24 cellular contexts compared by ENCODE assay signal in genomic region chr1:66890621-66891020, GRCh38. TPM values are rescaled to one million over a fixed set of nuclear protein-coding genes. Genes with fewer than 3 reads are reported as not detected.
DNase-seq lines count a peak whose midpoint lies in the region; ATAC-seq and TF ChIP-seq lines count a peak whose summit lies in the region.
"Had no signal": no experiment of that assay in that cellular context is flagged by ENCODE, and none has a peak within 500 bp of the region (broad histone marks: within the 10 kb centered on the region; RNA-seq: fewer than 3 reads in every experiment).

No MANE protein-coding gene starts in this region.

- H3K27me3 ChIP-seq in DOHH2 (ENCODE audit: control insufficient read depth, low read length): no peaks in the 10 kb centered on the region
- H3K27me3 ChIP-seq: BLaER1 treated with 17β-estradiol and CSF1 and Interleukin-3, amounts not matched to agents 10 nM and 100 nM had no signal

- no peak for ATAC-seq in HG03457 (IDR thresholded peaks at IDR 0.05; ENCODE audit: unreplicated experiment)
- ATAC-seq: Panc1 had no signal

- no peaks in the 10 kb centered on the region for H3K36me3 ChIP-seq in DOHH2 (ENCODE audit: control insufficient read depth, low read length)
- H3K36me3 ChIP-seq: BLaER1 treated with 17β-estradiol and CSF1 and Interleukin-3, amounts not matched to agents 10 nM and 100 nM had no signal

- no peak overlapping the region for H3K27ac ChIP-seq in DOHH2 (ENCODE audit: low read depth, low read length)
- H3K27ac ChIP-seq: BLaER1 treated with 17β-estradiol and CSF1 and Interleukin-3, amounts not matched to agents 10 nM and 100 nM; RWPE1 had no signal

- DNase-seq in AG10803 (ENCODE audit: low read depth) (peak; percentile 1), SKM-1 (lab: John Stamatoyannopoulos, UW; ENCODE audit: unreplicated experiment) (peak; percentile 74), fibroblast of gingiva (ENCODE audit: low read depth) (peak; percentile 4), amygdala (lab: John Stamatoyannopoulos, UW) (no peak), G401 (ENCODE audit: low spot score) (no peak)
- DNase-seq in activated CD4-positive, CD25-positive, alpha-beta regulatory T cell treated with anti-CD3 and anti-CD28 coated beads, Interleukin-2, amount 50 U/mL, for 72 hours: no peak
- DNase-seq: AML-193; CD8-positive, alpha-beta memory T cell; DMS 273 treated with DMSO at 0.1 percent for 48 hours; DND-41; H7; IMR-90; NCI-H1048; NCI-H1417; NCI-H1694; NCI-H2029 treated with DMSO at 0.1 percent for 48 hours; NCI-H446 treated with DMSO at 0.1 percent for 48 hours; NCI-H526; SHP77 had no signal

- H3K9me2 ChIP-seq in DOHH2 (replicated peaks; ENCODE audit: control insufficient read depth, low read length): no peaks in the 10 kb centered on the region

- in situ Hi-C loops in G401 (cut with HindIII; ENCODE audit: low sequenced_read_pairs): no loop called here

- H3K79me2 ChIP-seq in DOHH2 (ENCODE audit: control insufficient read depth, low read length): no peaks in the 10 kb centered on the region

- no peaks in the 10 kb centered on the region; the same call in 1 of the 2 replicates for H3K9me3 ChIP-seq in DOHH2 (ENCODE audit: control insufficient read depth, insufficient read depth, low read length)

- peaks cover 7% of the 10 kb centered on the region for H3K4me1 ChIP-seq in DOHH2 (ENCODE audit: control insufficient read depth, low read length)
- H3K4me1 ChIP-seq: BLaER1 treated with 17β-estradiol and CSF1 and Interleukin-3, amounts not matched to agents 10 nM and 100 nM had no signal

- H4K20me1 ChIP-seq in DOHH2 (ENCODE audit: control insufficient read depth, insufficient read depth, low read depth, low read length): no peaks in the 10 kb centered on the region
- H4K20me1 ChIP-seq: BLaER1 treated with 17β-estradiol and CSF1 and Interleukin-3, amounts not matched to agents 10 nM and 100 nM had no signal

- peak overlapping the region; percentile 20; the same call in 1 of the 2 replicates for H3K4me2 ChIP-seq in DOHH2 (ENCODE audit: low read length)
- H3K4me2 ChIP-seq: BLaER1 treated with 17β-estradiol and CSF1 and Interleukin-3, amounts not matched to agents 10 nM and 100 nM had no signal

- no peak overlapping the region for H3K4me3 ChIP-seq in AG10803 (ENCODE audit: low read length)
- no peak overlapping the region for H3K4me3 ChIP-seq in DOHH2 (ENCODE audit: low read length)
- H3K4me3 ChIP-seq: BLaER1 treated with 17β-estradiol and CSF1 and Interleukin-3, amounts not matched to agents 10 nM and 100 nM had no signal

- peaks cover 5% of the 10 kb centered on the region; the same call in 1 of the 2 replicates for H3F3A ChIP-seq in DOHH2 (ENCODE audit: control insufficient read depth, insufficient read depth)

- TF ChIP-seq CTCF in AG10803 (conservative IDR thresholded peaks at IDR 0.05; ENCODE audit: low read length) (no peak), DOHH2 (IDR thresholded peaks at IDR 0.05; ENCODE audit: low read depth, low read length, poor library complexity, severe bottlenecking) (no peak)

RNA-seq across cellular contexts. Expression of gene DNAI4, which starts 34.0 kb away (rescaled TPM):
- 3.7 and 7.3 TPM in 2 replicates for total RNA-seq in G401 (2014; rRNA removed; shearing (Covaris generic))

RNA-seq across cellular contexts. Expression of gene MIER1, which starts 34.2 kb away (rescaled TPM):
- total RNA-seq in G401 (2014; rRNA removed; shearing (Covaris generic)): 13.5 and 20.5 TPM in 2 replicates

Comparison
In these comparisons a context has a peak if more than half of its experiments do, and no peak if none do; other contexts are left out.
1. DNase-seq: peak in AG10803 (single experiment), SKM-1 (single experiment) and fibroblast of gingiva (single experiment); none in activated CD4-positive, CD25-positive, alpha-beta regulatory T cell treated with anti-CD3 and anti-CD28 coated beads, Interleukin-2, amount 50 U/mL, for 72 hours (single experiment), amygdala (0 of 56) and G401 (single experiment).